Comparison of ENCODE assay signal across 15 cellular contexts in genomic region chr4:1593458-1593857, GRCh38.
DNase-seq lines count a peak whose midpoint lies in the region; ATAC-seq and TF ChIP-seq lines count a peak whose summit lies in the region.
"Had no signal": no experiment of that assay in that cellular context is flagged by ENCODE, and none has a peak within 500 bp of the region (broad histone marks: within the 10 kb centered on the region; RNA-seq: fewer than 3 reads in every experiment).

No MANE protein-coding gene starts in this region.

- no peaks in the 10 kb centered on the region for H3K27me3 ChIP-seq in GM23338 (ENCODE audit: insufficient read depth)
- H3K27me3 ChIP-seq: BLaER1 treated with 17β-estradiol and CSF1 and Interleukin-3, amounts not matched to agents 10 nM and 100 nM had no signal

- H3K36me3 Mint-ChIP-seq in GM23338 (ENCODE audit: low read depth): no peaks in the 10 kb centered on the region; the same call in 2 of the 3 replicates

- H3K4me1 ChIP-seq in GM23338 (ENCODE audit: insufficient read depth): no peaks in the 10 kb centered on the region
- H3K4me1 ChIP-seq: HAP-1 had no signal

- peaks cover 5% of the 10 kb centered on the region for H3K4me1 Mint-ChIP-seq in GM23338

- no peaks in the 10 kb centered on the region for H3F3A ChIP-seq in GM23338 (replicated peaks; ENCODE audit: low read depth)

- no peak overlapping the region for H3K27ac Mint-ChIP-seq in GM23338

- no peak overlapping the region for H3K4me3 ChIP-seq in GM23338
- H3K4me3 ChIP-seq: BLaER1 treated with 17β-estradiol and CSF1 and Interleukin-3, amounts not matched to agents 10 nM and 100 nM; HAP-1 had no signal

- intact Hi-C loops in left ventricle myocardium superior (cut with micrococcal nuclease): no loop called here

- H3K36me3 ChIP-seq in GM23338 (ENCODE audit: insufficient read depth): no peaks in the 10 kb centered on the region
- H3K36me3 ChIP-seq: HAP-1 had no signal

- H2AFZ ChIP-seq in GM23338: peak overlapping the region; percentile 38; the same call in 1 of the 2 replicates

- H3K27me3 Mint-ChIP-seq in GM23338 (ENCODE audit: insufficient read depth, low read depth, poor library complexity): no peaks in the 10 kb centered on the region

- ATAC-seq in GM23338 (no peak), left ventricle myocardium superior (no peak), GM18517 (IDR thresholded peaks at IDR 0.05; ENCODE audit: unreplicated experiment) (no peak)

- H3K79me2 ChIP-seq in GM23338 (replicated peaks; ENCODE audit: insufficient read depth): no peaks in the 10 kb centered on the region

- H3K4me3 Mint-ChIP-seq in GM23338: no peak overlapping the region; the same call in 2 of the 3 replicates

- no peaks in the 10 kb centered on the region for H3K9me2 ChIP-seq in GM23338 (ENCODE audit: insufficient read depth)

- H3K4me2 ChIP-seq in GM23338: no peak overlapping the region

- peaks cover 9% of the 10 kb centered on the region for H3K9me3 Mint-ChIP-seq in GM23338

- H3K27ac ChIP-seq in GM23338 (ENCODE audit: low read depth): no peak overlapping the region
- H3K27ac ChIP-seq: BLaER1 treated with 17β-estradiol and CSF1 and Interleukin-3, amounts not matched to agents 10 nM and 100 nM; RWPE1 had no signal

- TF ChIP-seq CTCF in GM23338 (conservative IDR thresholded peaks at IDR 0.05; ENCODE audit: low read depth in 2 of 2): no peak

- no peaks in the 10 kb centered on the region for H4K20me1 ChIP-seq in GM23338 (replicated peaks; ENCODE audit: insufficient read depth)
- H4K20me1 ChIP-seq: BLaER1 treated with 17β-estradiol and CSF1 and Interleukin-3, amounts not matched to agents 10 nM and 100 nM had no signal

- DNase-seq in GM23338 (ENCODE audit: low spot score) (no peak), NCI-H2227 (lab: John Stamatoyannopoulos, UW; ENCODE audit: unreplicated experiment) (peak; percentile 71), left ventricle myocardium superior (peak; percentile 15), retina (peak; percentile 52), NCI-H1105 treated with DMSO at 0.1 percent for 48 hours (lab: John Stamatoyannopoulos, UW) (no peak), NCI-H187 treated with DMSO at 0.1 percent for 48 hours (lab: John Stamatoyannopoulos, UW) (no peak)
- DNase-seq: Karpas-422; NCI-H1417; NCI-H2029; NCI-H226; NK-92 treated with Interleukin-12 subunit alpha and Interleukin-12 subunit beta, amount 100 ng/mL, for 24 hours had no signal

TF ChIP-seq in GM23338, 12 proteins besides CTCF, POLR2A, EP300 and RAD21:
- TF ChIP-seq POLR2AphosphoS5 (IDR thresholded peaks at IDR 0.05; ENCODE audit: low read depth) (no peak), EZH2 (IDR thresholded peaks at IDR 0.05; ENCODE audit: low read depth, unreplicated experiment) (no peak), CREB1 (CRISPR knock-in tag; IDR thresholded peaks at IDR 0.05; ENCODE audit: low read depth) (no peak), EZH2phosphoT487 (IDR thresholded peaks at IDR 0.05; ENCODE audit: unreplicated experiment) (no peak), ZNF114 (CRISPR knock-in tag; IDR thresholded peaks at IDR 0.05) (no peak), ZNF331 (CRISPR knock-in tag; IDR thresholded peaks at IDR 0.05; ENCODE audit: low read depth) (no peak), JUNB (IDR thresholded peaks at IDR 0.05; ENCODE audit: unreplicated experiment) (no peak)
- TF ChIP-seq, protein P1, sequence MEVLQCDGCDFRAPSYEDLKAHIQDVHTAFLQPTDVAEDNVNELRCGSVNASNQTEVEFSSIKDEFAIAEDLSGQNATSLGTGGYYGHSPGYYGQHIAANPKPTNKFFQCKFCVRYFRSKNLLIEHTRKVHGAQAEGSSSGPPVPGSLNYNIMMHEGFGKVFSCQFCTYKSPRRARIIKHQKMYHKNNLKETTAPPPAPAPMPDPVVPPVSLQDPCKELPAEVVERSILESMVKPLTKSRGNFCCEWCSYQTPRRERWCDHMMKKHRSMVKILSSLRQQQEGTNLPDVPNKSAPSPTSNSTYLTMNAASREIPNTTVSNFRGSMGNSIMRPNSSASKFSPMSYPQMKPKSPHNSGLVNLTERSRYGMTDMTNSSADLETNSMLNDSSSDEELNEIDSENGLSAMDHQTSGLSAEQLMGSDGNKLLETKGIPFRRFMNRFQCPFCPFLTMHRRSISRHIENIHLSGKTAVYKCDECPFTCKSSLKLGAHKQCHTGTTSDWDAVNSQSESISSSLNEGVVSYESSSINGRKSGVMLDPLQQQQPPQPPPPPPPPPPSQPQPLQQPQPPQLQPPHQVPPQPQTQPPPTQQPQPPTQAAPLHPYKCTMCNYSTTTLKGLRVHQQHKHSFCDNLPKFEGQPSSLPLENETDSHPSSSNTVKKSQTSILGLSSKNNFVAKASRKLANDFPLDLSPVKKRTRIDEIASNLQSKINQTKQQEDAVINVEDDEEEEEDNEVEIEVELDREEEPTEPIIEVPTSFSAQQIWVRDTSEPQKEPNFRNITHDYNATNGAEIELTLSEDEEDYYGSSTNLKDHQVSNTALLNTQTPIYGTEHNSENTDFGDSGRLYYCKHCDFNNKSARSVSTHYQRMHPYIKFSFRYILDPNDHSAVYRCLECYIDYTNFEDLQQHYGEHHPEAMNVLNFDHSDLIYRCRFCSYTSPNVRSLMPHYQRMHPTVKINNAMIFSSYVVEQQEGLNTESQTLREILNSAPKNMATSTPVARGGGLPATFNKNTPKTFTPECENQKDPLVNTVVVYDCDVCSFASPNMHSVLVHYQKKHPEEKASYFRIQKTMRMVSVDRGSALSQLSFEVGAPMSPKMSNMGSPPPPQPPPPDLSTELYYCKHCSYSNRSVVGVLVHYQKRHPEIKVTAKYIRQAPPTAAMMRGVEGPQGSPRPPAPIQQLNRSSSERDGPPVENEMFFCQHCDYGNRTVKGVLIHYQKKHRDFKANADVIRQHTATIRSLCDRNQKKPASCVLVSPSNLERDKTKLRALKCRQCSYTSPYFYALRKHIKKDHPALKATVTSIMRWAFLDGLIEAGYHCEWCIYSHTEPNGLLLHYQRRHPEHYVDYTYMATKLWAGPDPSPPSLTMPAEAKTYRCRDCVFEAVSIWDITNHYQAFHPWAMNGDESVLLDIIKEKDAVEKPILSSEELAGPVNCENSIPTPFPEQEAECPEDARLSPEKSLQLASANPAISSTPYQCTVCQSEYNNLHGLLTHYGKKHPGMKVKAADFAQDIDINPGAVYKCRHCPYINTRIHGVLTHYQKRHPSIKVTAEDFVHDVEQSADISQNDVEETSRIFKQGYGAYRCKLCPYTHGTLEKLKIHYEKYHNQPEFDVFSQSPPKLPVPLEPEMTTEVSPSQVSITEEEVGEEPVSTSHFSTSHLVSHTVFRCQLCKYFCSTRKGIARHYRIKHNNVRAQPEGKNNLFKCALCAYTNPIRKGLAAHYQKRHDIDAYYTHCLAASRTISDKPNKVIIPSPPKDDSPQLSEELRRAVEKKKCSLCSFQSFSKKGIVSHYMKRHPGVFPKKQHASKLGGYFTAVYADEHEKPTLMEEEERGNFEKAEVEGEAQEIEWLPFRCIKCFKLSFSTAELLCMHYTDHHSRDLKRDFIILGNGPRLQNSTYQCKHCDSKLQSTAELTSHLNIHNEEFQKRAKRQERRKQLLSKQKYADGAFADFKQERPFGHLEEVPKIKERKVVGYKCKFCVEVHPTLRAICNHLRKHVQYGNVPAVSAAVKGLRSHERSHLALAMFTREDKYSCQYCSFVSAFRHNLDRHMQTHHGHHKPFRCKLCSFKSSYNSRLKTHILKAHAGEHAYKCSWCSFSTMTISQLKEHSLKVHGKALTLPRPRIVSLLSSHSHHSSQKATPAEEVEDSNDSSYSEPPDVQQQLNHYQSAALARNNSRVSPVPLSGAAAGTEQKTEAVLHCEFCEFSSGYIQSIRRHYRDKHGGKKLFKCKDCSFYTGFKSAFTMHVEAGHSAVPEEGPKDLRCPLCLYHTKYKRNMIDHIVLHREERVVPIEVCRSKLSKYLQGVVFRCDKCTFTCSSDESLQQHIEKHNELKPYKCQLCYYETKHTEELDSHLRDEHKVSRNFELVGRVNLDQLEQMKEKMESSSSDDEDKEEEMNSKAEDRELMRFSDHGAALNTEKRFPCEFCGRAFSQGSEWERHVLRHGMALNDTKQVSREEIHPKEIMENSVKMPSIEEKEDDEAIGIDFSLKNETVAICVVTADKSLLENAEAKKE (CRISPR knock-in tag; IDR thresholded peaks at IDR 0.05): no peak

Comparison
In these comparisons a context has a peak if more than half of its experiments do, and no peak if none do; other contexts are left out.
1. DNase-seq: peak in NCI-H2227 (single experiment), left ventricle myocardium superior (single experiment) and retina (single experiment); none in GM23338 (single experiment), NCI-H1105 treated with DMSO at 0.1 percent for 48 hours (single experiment) and NCI-H187 treated with DMSO at 0.1 percent for 48 hours (single experiment).